In genomic region chr17:82063424-82064415, GRCh38 we compare ENCODE assay signal across 10 cellular contexts. TPM values are rescaled to one million over a fixed set of nuclear protein-coding genes. Genes with fewer than 3 reads are reported as not detected.
A peak's percentile ranks its signal among the peaks of the same experiment; 100 is the strongest.
DNase-seq lines count a peak whose midpoint lies in the region; ATAC-seq and FAIRE-seq lines count a peak whose summit lies in the region.
"Had no signal": no experiment of that assay in that cellular context is flagged by ENCODE, and none has a peak within 500 bp of the region (broad histone marks: within the 10 kb centered on the region; RNA-seq: fewer than 3 reads in every experiment).

No MANE protein-coding gene starts in this region.

- H3K36me3 Mint-ChIP-seq in activated naive CD4-positive, alpha-beta T cell treated with anti-CD3 and anti-CD28 coated beads, Interleukin-2, amount 50 U/mL, for 24 hours: no peaks in the 10 kb centered on the region
- H3K36me3 Mint-ChIP-seq in activated CD4-positive, alpha-beta memory T cell treated with anti-CD3 and anti-CD28 coated beads for 36 hours: peaks cover 2% of the 10 kb centered on the region

- peak overlapping the region; percentile 51 for H3K27ac Mint-ChIP-seq in activated naive CD4-positive, alpha-beta T cell treated with anti-CD3 and anti-CD28 coated beads, Interleukin-2, amount 50 U/mL, for 24 hours
- H3K27ac Mint-ChIP-seq in activated CD4-positive, alpha-beta memory T cell treated with anti-CD3 and anti-CD28 coated beads for 36 hours: peak overlapping the region; percentile 23

- H3K4me3 ChIP-seq in iPS-20b (ENCODE audit: low read length) (peak overlapping the region; percentile 76; the same call in 1 of the 2 replicates), subcutaneous abdominal adipose tissue (ENCODE audit: low read depth in 1 of 5, low read length in 5 of 5) (no peak overlapping the region)

- H3K4me1 ChIP-seq in iPS-20b (ENCODE audit: insufficient read depth, low read length) (peaks cover 4% of the 10 kb centered on the region; the same call in 1 of the 2 replicates), subcutaneous abdominal adipose tissue (ENCODE audit: control insufficient read depth in 5 of 5, insufficient read depth in 5 of 5, low read length in 5 of 5) (peaks cover 0 to 32% (median 30%) of the 10 kb centered on the region in 5 donors)

- H3K27me3 Mint-ChIP-seq in activated naive CD4-positive, alpha-beta T cell treated with anti-CD3 and anti-CD28 coated beads, Interleukin-2, amount 50 U/mL, for 24 hours: no peaks in the 10 kb centered on the region
- H3K27me3 Mint-ChIP-seq in activated CD4-positive, alpha-beta memory T cell treated with anti-CD3 and anti-CD28 coated beads for 36 hours: no peaks in the 10 kb centered on the region

- POLR2A ChIA-PET in activated CD4-positive, alpha-beta memory T cell treated with anti-CD3 and anti-CD28 coated beads for 36 hours (lab: Charles Lee): interaction anchor here (1.0 kb wide), 1 partner anchor 12 kb away, joined by 3 read pairs; the partner anchor contains the start of genes GPS1 and RFNG

- no peak for FAIRE-seq in urothelium cell line (lab: Jason Lieb, UNC)

- H3K9ac ChIP-seq in iPS-20b (ENCODE audit: low read depth, low read length) (no peak overlapping the region), subcutaneous abdominal adipose tissue (ENCODE audit: low read length in 5 of 5) (peak overlapping the region in 3 of 5 donors; percentile 49 to 99 (median 98))

- H3K4me3 Mint-ChIP-seq in activated naive CD4-positive, alpha-beta T cell treated with anti-CD3 and anti-CD28 coated beads, Interleukin-2, amount 50 U/mL, for 24 hours: peak overlapping the region; percentile 74
- H3K4me3 Mint-ChIP-seq in activated CD4-positive, alpha-beta memory T cell treated with anti-CD3 and anti-CD28 coated beads for 36 hours: peak overlapping the region; percentile 72

- H3K27ac ChIP-seq in iPS-20b (ENCODE audit: low read length) (no peak overlapping the region), subcutaneous abdominal adipose tissue (ENCODE audit: low read depth, low read length) (no peak overlapping the region)
- H3K27ac ChIP-seq: neutrophil had no signal

- H3K4me1 Mint-ChIP-seq in activated naive CD4-positive, alpha-beta T cell treated with anti-CD3 and anti-CD28 coated beads, Interleukin-2, amount 50 U/mL, for 24 hours: peaks cover 9% of the 10 kb centered on the region
- peaks cover 9% of the 10 kb centered on the region for H3K4me1 Mint-ChIP-seq in activated CD4-positive, alpha-beta memory T cell treated with anti-CD3 and anti-CD28 coated beads for 36 hours (ENCODE audit: low read depth)

- H3K9me3 ChIP-seq in iPS-20b (ENCODE audit: insufficient read depth, low read depth, low read length): no peaks in the 10 kb centered on the region
- H3K9me3 ChIP-seq in subcutaneous abdominal adipose tissue (ENCODE audit: control insufficient read depth in 5 of 5, low read length in 5 of 5): no peaks in the 10 kb centered on the region
- H3K9me3 ChIP-seq: neutrophil had no signal

- CTCF ChIA-PET in activated CD4-positive, alpha-beta memory T cell treated with anti-CD3 and anti-CD28 coated beads for 36 hours (lab: Charles Lee): interaction anchor here (4.4 kb wide), 1 partner anchor 33 kb away, joined by 17 read pairs; no protein-coding TSS in a partner anchor

- H3K36me3 ChIP-seq in iPS-20b (ENCODE audit: insufficient read depth, low read depth, low read length) (peaks cover 34% of the 10 kb centered on the region), subcutaneous abdominal adipose tissue (ENCODE audit: control insufficient read depth in 5 of 5, insufficient read depth in 5 of 5, low read length in 5 of 5) (peaks cover 0 to 53% (median 49%) of the 10 kb centered on the region in 5 donors)

- no peaks in the 10 kb centered on the region for H3K9me3 Mint-ChIP-seq in activated naive CD4-positive, alpha-beta T cell treated with anti-CD3 and anti-CD28 coated beads, Interleukin-2, amount 50 U/mL, for 24 hours
- no peaks in the 10 kb centered on the region for H3K9me3 Mint-ChIP-seq in activated CD4-positive, alpha-beta memory T cell treated with anti-CD3 and anti-CD28 coated beads for 36 hours

- no peak for DNase-seq in activated naive CD4-positive, alpha-beta T cell treated with Interleukin-2 at 50 U/mL for 16 hours
- DNase-seq in activated CD4-positive, alpha-beta memory T cell treated with anti-CD3 and anti-CD28 coated beads for 36 hours: no peak
- DNase-seq in urothelium cell line (ENCODE audit: low spot score) (no peak), GOT3 (lab: John Stamatoyannopoulos, UW) (no peak)
- DNase-seq: NCI-H1092 had no signal

- no peak for ATAC-seq in HG03442 (IDR thresholded peaks at IDR 0.05; ENCODE audit: unreplicated experiment)

- H3K27me3 ChIP-seq in iPS-20b (ENCODE audit: insufficient read depth, low read length): no peaks in the 10 kb centered on the region
- H3K27me3 ChIP-seq in subcutaneous abdominal adipose tissue (ENCODE audit: control insufficient read depth in 5 of 5, insufficient read depth in 4 of 5, low read length in 5 of 5): no peaks in the 10 kb centered on the region
- H3K27me3 ChIP-seq: neutrophil had no signal

- intact Hi-C loops in activated CD4-positive, alpha-beta memory T cell treated with anti-CD3 and anti-CD28 coated beads for 36 hours (cut with micrococcal nuclease): loop anchor here (10.0 kb wide), 1 partner anchor 91 kb away; no protein-coding TSS in a partner anchor

RNA-seq across cellular contexts. Expression of gene DUS1L, which starts 1.9 kb away (rescaled TPM):
- 100 to 1,000 TPM; 118 to 131 TPM for total RNA-seq in activated CD4-positive, alpha-beta memory T cell treated with anti-CD3 and anti-CD28 coated beads for 36 hours

RNA-seq across cellular contexts. Expression of gene GPS1, which starts 12.0 kb away (rescaled TPM):
- 10 to 100 TPM; 86.8 to 89.1 TPM for total RNA-seq in activated CD4-positive, alpha-beta memory T cell treated with anti-CD3 and anti-CD28 coated beads for 36 hours

RNA-seq across cellular contexts. Expression of gene RFNG, which starts 12.1 kb away (rescaled TPM):
- total RNA-seq in activated CD4-positive, alpha-beta memory T cell treated with anti-CD3 and anti-CD28 coated beads for 36 hours: 10 to 100 TPM; 16.5 to 17.5 TPM

RNA-seq across cellular contexts. Expression of gene DCXR, which starts 26.2 kb away (rescaled TPM):
- 100 to 1,000 TPM; 105 to 115 TPM for total RNA-seq in activated CD4-positive, alpha-beta memory T cell treated with anti-CD3 and anti-CD28 coated beads for 36 hours

RNA-seq across cellular contexts. Expression of gene RAC3, which starts 32.2 kb away (rescaled TPM):
- 1 to 10 TPM; 6.3 to 8.1 TPM for total RNA-seq in activated CD4-positive, alpha-beta memory T cell treated with anti-CD3 and anti-CD28 coated beads for 36 hours
